ENCODE assay signal across 16 cellular contexts in genomic region chr14:80862983-80863382, GRCh38.
DNase-seq lines count a peak whose midpoint lies in the region; ATAC-seq, FAIRE-seq and TF ChIP-seq lines count a peak whose summit lies in the region.
"Had no signal": no experiment of that assay in that cellular context is flagged by ENCODE, and none has a peak within 500 bp of the region (broad histone marks: within the 10 kb centered on the region; RNA-seq: fewer than 3 reads in every experiment).

No MANE protein-coding gene starts in this region.

- FAIRE-seq in A204.1 (lab: Jason Lieb, UNC), result peak; percentile 63
- FAIRE-seq: GM12892 had no signal

- DNase-seq in GM13977 (ENCODE audit: low spot score) (no peak), RKO (ENCODE audit: low spot score) (peak; percentile 5), fibroblast of villous mesenchyme (ENCODE audit: low read depth) (no peak), NCI-H1105 treated with DMSO at 0.1 percent for 48 hours (lab: John Stamatoyannopoulos, UW) (no peak), DMS114 treated with DMSO at 0.1 percent for 48 hours (lab: John Stamatoyannopoulos, UW; ENCODE audit: unreplicated experiment) (no peak)
- DNase-seq: activated CD4-positive, alpha-beta T cell treated with anti-CD3 and anti-CD28 coated beads, Interleukin-2, amount 50 U/mL, for 1 hour; AML-193; DMS79; NCI-H1417 treated with DMSO at 0.1 percent for 48 hours; NCI-H510A; T1000 had no signal

- TF ChIP-seq CTCF in GM13977 (IDR thresholded peaks at IDR 0.05; ENCODE audit: extremely low read depth, insufficient read depth, missing control alignments) (peak; percentile 5), fibroblast of villous mesenchyme (IDR thresholded peaks at IDR 0.05; ENCODE audit: insufficient read depth, low read depth, low read length) (peak; percentile 23)

- ATAC-seq in HG03378 (IDR thresholded peaks at IDR 0.05; ENCODE audit: unreplicated experiment), result no peak
- ATAC-seq in GM18502 (IDR thresholded peaks at IDR 0.05; ENCODE audit: poor library complexity, unreplicated experiment), result no peak
- ATAC-seq: gastroesophageal sphincter had no signal

- in situ Hi-C loops in GM13977 (cut with MboI; ENCODE audit: low pct_unique_long_range_greater_than_20kb, low sequenced_read_pairs, unreplicated experiment), result no loop called here

- no peak overlapping the region for H3K4me3 ChIP-seq in fibroblast of villous mesenchyme (ENCODE audit: low read depth, low read length)
- H3K4me3 ChIP-seq: gastroesophageal sphincter had no signal
